8 cellular contexts compared by ENCODE assay signal in genomic region chr2:218648473-218649100, GRCh38. TPM values are rescaled to one million over a fixed set of nuclear protein-coding genes. Genes with fewer than 3 reads are reported as not detected.
A peak's percentile ranks its signal among the peaks of the same experiment; 100 is the strongest.
DNase-seq lines count a peak whose midpoint lies in the region; ATAC-seq, FAIRE-seq and TF ChIP-seq lines count a peak whose summit lies in the region.

No MANE protein-coding gene starts in this region.

- no peaks in the 10 kb centered on the region for H3K4me1 Mint-ChIP-seq in endodermal cell

- TF ChIP-seq POLR2A in testis (IDR thresholded peaks at IDR 0.05): no peak

- H3K4me1 ChIP-seq in endodermal cell (ENCODE audit: control insufficient read depth, insufficient read depth, low read length) (no peaks in the 10 kb centered on the region), testis (no peaks in the 10 kb centered on the region)

- intact Hi-C loops in testis (cut with DNase I; ENCODE audit: low total_unique reads): no loop called here

- peaks cover 85% of the 10 kb centered on the region for H3K36me3 ChIP-seq in endodermal cell (ENCODE audit: control insufficient read depth, insufficient read depth, low read length)
- no peaks in the 10 kb centered on the region for H3K36me3 ChIP-seq in testis (ENCODE audit: low read depth, missing control alignments)

- no peak overlapping the region for H3K4me3 ChIP-seq in endodermal cell (ENCODE audit: low read length)
- no peak overlapping the region for H3K4me3 ChIP-seq in testis

- peak; percentile 30 for DNase-seq in GM19239 (ENCODE audit: insufficient read length, low spot score)
- DNase-seq in NCI-H2227 treated with DMSO at 0.1 percent for 48 hours (lab: John Stamatoyannopoulos, UW): peak; percentile 16
- peak; percentile 42 to 45 for DNase-seq in activated CD4-positive, alpha-beta T cell treated with anti-CD3 and anti-CD28 coated beads, Interleukin-2, amount 50 U/mL, for 4 hours
- DNase-seq in endodermal cell: peak; percentile 88
- DNase-seq in middle frontal gyrus (ENCODE audit: extremely low spot score, low spot score): peak; percentile 22
- peak; percentile 74 for DNase-seq in testis

- H3K27ac Mint-ChIP-seq in endodermal cell: no peak overlapping the region

- H3K4me3 Mint-ChIP-seq in endodermal cell: no peak overlapping the region

- H3K36me3 Mint-ChIP-seq in endodermal cell (ENCODE audit: low read depth): peaks cover 66% of the 10 kb centered on the region

- no peak overlapping the region for H3K27ac ChIP-seq in C4-2B
- no peak overlapping the region for H3K27ac ChIP-seq in endodermal cell (ENCODE audit: low read depth, low read length)
- H3K27ac ChIP-seq in testis: no peak overlapping the region

- no peaks in the 10 kb centered on the region for H3K27me3 Mint-ChIP-seq in endodermal cell (ENCODE audit: insufficient read depth)

- no peak for ATAC-seq in GM19455 (IDR thresholded peaks at IDR 0.05; ENCODE audit: unreplicated experiment)

- H3K27me3 ChIP-seq in endodermal cell (ENCODE audit: control insufficient read depth, insufficient read depth, low read length, poor library complexity, severe bottlenecking) (no peaks in the 10 kb centered on the region), testis (no peaks in the 10 kb centered on the region)

- no peaks in the 10 kb centered on the region for H3K9me3 Mint-ChIP-seq in endodermal cell

- FAIRE-seq in GM19239 (lab: Jason Lieb, UNC): peak; percentile 88

- WGBS in endodermal cell (ENCODE audit: insufficient coverage in 1 of 2, insufficient read length in 1 of 2), 2 experiments: 84 to 87% methylated on average over 12 to 14 of the region's 14 CpGs
- 79 to 80% methylated on average over 8 to 14 of the region's 14 CpGs for WGBS in testis, 2 donors

- TF ChIP-seq CTCF in C4-2B (conservative IDR thresholded peaks at IDR 0.05) (peak; percentile 89), endodermal cell (conservative IDR thresholded peaks at IDR 0.05) (peak; percentile 91), testis (IDR thresholded peaks at IDR 0.05) (peak; percentile 65 to 86 (median 73))

- H3K9me3 ChIP-seq in endodermal cell (ENCODE audit: control insufficient read depth, low read length) (no peaks in the 10 kb centered on the region), testis (no peaks in the 10 kb centered on the region)

- no peak overlapping the region for H3K9ac ChIP-seq in endodermal cell (ENCODE audit: extremely low read depth, low read length, poor library complexity, severe bottlenecking)

RNA-seq across cellular contexts. Expression of gene ZNF142, which starts 10.8 kb away (rescaled TPM):
- 10 to 100 TPM; 27.8 to 31.5 TPM for total RNA-seq in endodermal cell
- 18.9 TPM for polyA plus RNA-seq in endodermal cell (2013, experiment 1 of 2)
- 18.3 TPM for polyA plus RNA-seq in endodermal cell (2013, experiment 2 of 2)
- total RNA-seq in testis: 10 to 100 TPM; 32.7 to 39.3 TPM
- polyA plus RNA-seq in testis (ENCODE audit: insufficient read depth, low read depth, low replicate concordance): 23.3 TPM

RNA-seq across cellular contexts. Expression of gene BCS1L, which starts 10.9 kb away (rescaled TPM):
- total RNA-seq in endodermal cell (10 to 100 TPM; 24.0 to 31.5 TPM), testis (10 to 100 TPM; 37.0 to 39.4 TPM)
- polyA plus RNA-seq in endodermal cell (2013, experiment 1 of 2): 35.0 TPM
- 40.8 TPM for polyA plus RNA-seq in endodermal cell (2013, experiment 2 of 2)
- 22.3 TPM for polyA plus RNA-seq in testis (ENCODE audit: insufficient read depth, low read depth, low replicate concordance)

RNA-seq across cellular contexts. Expression of gene RNF25, which starts 23.2 kb away (rescaled TPM):
- 10 to 100 TPM; 24.5 to 32.1 TPM for total RNA-seq in endodermal cell
- polyA plus RNA-seq in endodermal cell (2013, experiment 1 of 2): 28.3 TPM
- 28.8 TPM for polyA plus RNA-seq in endodermal cell (2013, experiment 2 of 2)
- 10 to 100 TPM; 26.0 to 36.0 TPM for total RNA-seq in testis
- 57.8 TPM for polyA plus RNA-seq in testis (ENCODE audit: insufficient read depth, low read depth, low replicate concordance)

RNA-seq across cellular contexts. Expression of gene STK36, which starts 23.3 kb away (rescaled TPM):
- total RNA-seq in endodermal cell (10 to 100 TPM; 73.5 to 87.4 TPM), testis (100 to 1,000 TPM; 168 to 186 TPM)
- 68.4 TPM for polyA plus RNA-seq in endodermal cell (2013, experiment 1 of 2)
- 54.2 TPM for polyA plus RNA-seq in endodermal cell (2013, experiment 2 of 2)
- 153 TPM for polyA plus RNA-seq in testis (ENCODE audit: insufficient read depth, low read depth, low replicate concordance)

RNA-seq across cellular contexts. Expression of gene PLCD4, which starts 40.9 kb away (rescaled TPM):
- total RNA-seq in endodermal cell: under 1 TPM; 0.26 to 0.73 TPM
- polyA plus RNA-seq in endodermal cell (2013, experiment 1 of 2): 2.0 TPM
- polyA plus RNA-seq in endodermal cell (2013, experiment 2 of 2): 2.2 TPM
- total RNA-seq in testis: 1 to 10 TPM; 8.2 to 9.0 TPM
- 13.9 TPM for polyA plus RNA-seq in testis (ENCODE audit: insufficient read depth, low read depth, low replicate concordance)

Comparison
In these comparisons a context has a peak if more than half of its experiments do, and no peak if none do; other contexts are left out.
1. DNase-seq: peak in every context shown above with its lines; median percentile 88 in endodermal cell; 74 in testis; 44 in activated CD4-positive, alpha-beta T cell treated with anti-CD3 and anti-CD28 coated beads, Interleukin-2, amount 50 U/mL, for 4 hours; 30 in GM19239; 22 in middle frontal gyrus; 16 in NCI-H2227 treated with DMSO at 0.1 percent for 48 hours.